8 cellular contexts compared by ENCODE assay signal in the genomic region with DNA sequence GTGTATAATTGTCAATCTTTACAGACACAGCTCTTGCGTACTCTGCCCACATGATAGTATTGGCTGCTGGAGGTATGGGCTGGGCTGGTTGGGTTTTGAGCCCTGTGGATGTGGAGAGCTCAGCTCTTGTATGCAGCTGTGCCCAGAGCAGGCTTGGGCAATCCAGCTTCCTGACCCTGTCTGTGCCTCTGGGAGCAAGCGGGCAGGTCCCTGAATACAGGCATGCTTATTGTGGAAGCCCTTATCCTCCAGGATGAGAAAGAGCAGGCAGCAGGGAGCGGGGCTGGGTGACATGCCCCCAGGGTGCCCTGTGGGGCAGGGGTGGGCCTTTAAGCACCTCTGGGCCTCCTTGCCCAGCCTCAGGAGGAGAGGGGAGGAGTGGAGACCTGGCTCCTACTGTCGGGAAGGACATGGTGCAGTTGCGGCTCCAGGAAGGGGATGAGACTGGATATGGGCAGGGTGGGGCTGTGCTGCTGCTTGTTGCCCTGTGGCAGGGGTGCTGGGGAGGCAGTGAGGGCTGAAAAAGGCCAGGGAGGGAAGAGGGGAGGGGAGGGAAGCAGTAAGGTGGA. TPM values are rescaled to one million over a fixed set of nuclear protein-coding genes. Genes with fewer than 3 reads are reported as not detected.
A peak's percentile ranks its signal among the peaks of the same experiment; 100 is the strongest.
DNase-seq lines count a peak whose midpoint lies in the region; ATAC-seq and TF ChIP-seq lines count a peak whose summit lies in the region.

No MANE protein-coding gene starts in this region.

- peaks cover 72% of the 10 kb centered on the region for H3K4me1 Mint-ChIP-seq in stimulated activated naive CD8-positive, alpha-beta T cell treated with anti-CD3 and anti-CD28 coated beads, Interleukin-15, amount 100 ng/mL, for 72 hours

- H2AFZ ChIP-seq in OCI-LY1 (ENCODE audit: low read length) = no peak overlapping the region

- DNase-seq in body of pancreas = no peak
- no peak for DNase-seq in left lobe of liver (ENCODE audit: low spot score)
- DNase-seq in stimulated activated naive CD8-positive, alpha-beta T cell treated with anti-CD3 and anti-CD28 coated beads, Interleukin-15, amount 100 ng/mL, for 72 hours = no peak
- DNase-seq in NCI-H345 (lab: John Stamatoyannopoulos, UW) = no peak
- no peak for DNase-seq in EL

- TF ChIP-seq CTCF in OCI-LY1 (IDR thresholded peaks at IDR 0.05; ENCODE audit: low read length) (no peak), body of pancreas (IDR thresholded peaks at IDR 0.05) (no peak)

- WGBS in body of pancreas, 2 donors = 69 to 70% methylated on average over 4 to 5 of the region's 5 CpGs

- no peak overlapping the region; the same call in 1 of the 2 replicates for H3K9ac ChIP-seq in OCI-LY1 (ENCODE audit: low read length)

- H3K9me3 ChIP-seq in OCI-LY1 (ENCODE audit: low read length) (no peaks in the 10 kb centered on the region), body of pancreas (no peaks in the 10 kb centered on the region)

- no peak overlapping the region for H3K4me2 ChIP-seq in OCI-LY1 (ENCODE audit: low read length)

- no peaks in the 10 kb centered on the region for H3K79me2 ChIP-seq in OCI-LY1 (ENCODE audit: insufficient read depth, low read length)

- peak overlapping the region; percentile 31 to 81 for H3K27ac Mint-ChIP-seq in stimulated activated naive CD8-positive, alpha-beta T cell treated with anti-CD3 and anti-CD28 coated beads, Interleukin-15, amount 100 ng/mL, for 72 hours

- no peaks in the 10 kb centered on the region for H4K20me1 ChIP-seq in OCI-LY1 (ENCODE audit: insufficient read depth, low read length)

- no peaks in the 10 kb centered on the region for H3K9me3 Mint-ChIP-seq in stimulated activated naive CD8-positive, alpha-beta T cell treated with anti-CD3 and anti-CD28 coated beads, Interleukin-15, amount 100 ng/mL, for 72 hours

- peak overlapping the region in 1 of 2 donors; percentile 14 for H3K4me3 Mint-ChIP-seq in stimulated activated naive CD8-positive, alpha-beta T cell treated with anti-CD3 and anti-CD28 coated beads, Interleukin-15, amount 100 ng/mL, for 72 hours

- H3K27ac ChIP-seq in OCI-LY1 (ENCODE audit: low read depth, low read length, poor library complexity, severe bottlenecking) (peak overlapping the region; percentile 69), body of pancreas (peak overlapping the region; percentile 50 to 72 (median 61))

- H3K27me3 Mint-ChIP-seq in stimulated activated naive CD8-positive, alpha-beta T cell treated with anti-CD3 and anti-CD28 coated beads, Interleukin-15, amount 100 ng/mL, for 72 hours = no peaks in the 10 kb centered on the region

- TF ChIP-seq POLR2A in body of pancreas (IDR thresholded peaks at IDR 0.05) = no peak

- no peaks in the 10 kb centered on the region for H3K9me2 ChIP-seq in OCI-LY1 (ENCODE audit: low read depth, low read length)

- H3K4me1 ChIP-seq in OCI-LY1 (ENCODE audit: insufficient read depth, low read length, severe bottlenecking) = peaks cover 33% of the 10 kb centered on the region
- H3K4me1 ChIP-seq in body of pancreas = peaks cover 54% of the 10 kb centered on the region

- ATAC-seq in body of pancreas (no peak), left lobe of liver (peak; percentile 38), GM21423 (IDR thresholded peaks at IDR 0.05; ENCODE audit: unreplicated experiment) (no peak), GM21390 (IDR thresholded peaks at IDR 0.05; ENCODE audit: unreplicated experiment) (no peak)
- ATAC-seq in stimulated activated naive CD8-positive, alpha-beta T cell treated with anti-CD3 and anti-CD28 coated beads, Interleukin-15, amount 100 ng/mL, for 72 hours = no peak

- intact Hi-C loops in body of pancreas (cut with DNase I) = loop anchor here (2.0 kb wide), 1 partner anchor 58 kb away; no protein-coding TSS in a partner anchor

- peaks cover 29% of the 10 kb centered on the region; the same call in 1 of the 2 replicates for H3K36me3 ChIP-seq in OCI-LY1 (ENCODE audit: insufficient read depth, low read length)
- H3K36me3 ChIP-seq in body of pancreas (replicated peaks in 1 of 2; ENCODE audit: insufficient read depth in 1 of 2, low read depth in 2 of 2) = peaks cover 0 to 3% of the 10 kb centered on the region in 2 donors

- no peak overlapping the region for H3K4me3 ChIP-seq in OCI-LY1 (ENCODE audit: low read depth, low read length, poor library complexity, severe bottlenecking)
- H3K4me3 ChIP-seq in body of pancreas = no peak overlapping the region

- H3F3A ChIP-seq in OCI-LY1 (ENCODE audit: insufficient read depth, low read length) = no peaks in the 10 kb centered on the region

- no peaks in the 10 kb centered on the region for H3K27me3 ChIP-seq in OCI-LY1 (ENCODE audit: insufficient read depth, low read length)
- no peaks in the 10 kb centered on the region for H3K27me3 ChIP-seq in body of pancreas

RNA-seq across cellular contexts. Expression of a gene that starts 32.7 kb away (rescaled TPM):
- under 1 TPM in 1 of 2 donors, not detected in 1; 0.33 TPM for total RNA-seq in body of pancreas
- total RNA-seq in left lobe of liver = not detected

RNA-seq across cellular contexts. Expression of a gene that starts 50.9 kb away (rescaled TPM):
- total RNA-seq in body of pancreas (10 to 100 TPM; 22.3 to 63.0 TPM), left lobe of liver (31.3 TPM)
